23 cellular contexts compared by ENCODE assay signal in the genomic region with DNA sequence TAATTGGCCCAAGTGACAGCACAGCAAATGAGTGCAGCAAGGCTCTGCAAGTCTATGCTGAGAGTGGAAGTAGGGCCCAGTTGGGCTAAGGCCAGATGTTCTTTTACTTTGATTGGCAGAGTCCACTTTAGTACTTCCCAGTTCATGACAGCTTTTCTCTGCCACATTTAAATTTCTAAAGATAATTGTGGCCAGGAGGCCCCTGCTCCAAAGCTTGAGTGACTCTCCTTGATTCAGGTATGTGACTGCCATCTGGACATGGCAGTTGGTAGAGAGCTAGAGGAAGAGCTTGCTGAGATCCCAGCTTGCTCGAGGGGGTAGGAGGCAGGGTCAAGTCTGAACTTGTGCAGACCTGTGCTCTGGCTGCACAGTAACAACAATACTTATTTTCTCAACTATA.
DNase-seq lines count a peak whose midpoint lies in the region; ATAC-seq, FAIRE-seq and TF ChIP-seq lines count a peak whose summit lies in the region.
"Had no signal": no experiment of that assay in that cellular context is flagged by ENCODE, and none has a peak within 500 bp of the region (broad histone marks: within the 10 kb centered on the region; RNA-seq: fewer than 3 reads in every experiment).

No MANE protein-coding gene starts in this region.

- DNase-seq in MCF 10A (ENCODE audit: unreplicated experiment): peak; percentile 62
- no peak for DNase-seq in breast epithelium (ENCODE audit: low spot score in 2 of 2)
- peak; percentile 52 for DNase-seq in NCI-H510A treated with DMSO at 0.1 percent for 48 hours (lab: John Stamatoyannopoulos, UW)
- DNase-seq in bronchial epithelial cell (ENCODE audit: low read depth): peak; percentile 81
- no peak for DNase-seq in uterus
- DNase-seq in HepG2 (ENCODE audit: low spot score): no peak
- DNase-seq: activated CD8-positive, alpha-beta memory T cell treated with anti-CD3 and anti-CD28 coated beads, Interleukin-2, amount 50 U/mL, for 48 hours; activated naive CD4-positive, alpha-beta T cell treated with Interleukin-2 at 50 U/mL for 16 hours; CD4-positive, CD25-positive, alpha-beta regulatory T cell; esophagus squamous epithelium; heart right ventricle; kidney; stimulated activated CD4-positive, alpha-beta T cell treated with anti-CD3 and anti-CD28 coated beads, Interleukin-1b, Interleukin-23, amount 100 ng/mL, for 48 hours; T-helper 17 cell had no signal

- no peak overlapping the region for H3K4me2 ChIP-seq in HepG2 (ENCODE audit: low read depth, low read length)

- intact Hi-C loops in MCF 10A (cut with micrococcal nuclease) (no loop called here), breast epithelium (cut with DNase I; ENCODE audit: low total_unique reads) (no loop called here), uterus (cut with DNase I; ENCODE audit: low total_unique reads) (no loop called here), HepG2 (cut with micrococcal nuclease; ENCODE audit: unreplicated experiment) (no loop called here)

- no peaks in the 10 kb centered on the region for H3K4me1 ChIP-seq in breast epithelium
- no peaks in the 10 kb centered on the region for H3K4me1 ChIP-seq in uterus
- no peaks in the 10 kb centered on the region for H3K4me1 ChIP-seq in HepG2 (ENCODE audit: insufficient read depth, low read length)
- H3K4me1 ChIP-seq: esophagus squamous epithelium, HAP-1 had no signal

- no peak for FAIRE-seq in bronchial epithelial cell (lab: Jason Lieb, UNC)
- no peak for FAIRE-seq in HepG2 (lab: Jason Lieb, UNC)
- FAIRE-seq: A204.1, GM12878, kidney had no signal

- no peaks in the 10 kb centered on the region for H3K79me2 ChIP-seq in HepG2 (ENCODE audit: insufficient read depth, low read length)

- H3K36me3 ChIP-seq in breast epithelium: no peaks in the 10 kb centered on the region
- no peaks in the 10 kb centered on the region for H3K36me3 ChIP-seq in bronchial epithelial cell (ENCODE audit: control insufficient read depth, insufficient read depth, low read length)
- H3K36me3 ChIP-seq in uterus: no peaks in the 10 kb centered on the region
- no peaks in the 10 kb centered on the region for H3K36me3 ChIP-seq in HepG2 (replicated peaks in 1 of 2; ENCODE audit: control insufficient read depth in 1 of 2, insufficient read depth in 2 of 2, low read length in 2 of 2)
- H3K36me3 ChIP-seq: esophagus squamous epithelium, HAP-1, heart right ventricle had no signal

- H3K9me3 Mint-ChIP-seq in MCF 10A (ENCODE audit: unreplicated experiment): no peaks in the 10 kb centered on the region

- no peak for TF ChIP-seq EP300 in HepG2 (IDR thresholded peaks at IDR 0.05; ENCODE audit: low read depth in 2 of 2, low read length in 2 of 2)
- no peak for TF ChIP-seq EP300 in HepG2 (CRISPR knock-in tag; IDR thresholded peaks at IDR 0.05; ENCODE audit: borderline replicate concordance)

- H3K27me3 Mint-ChIP-seq in MCF 10A (ENCODE audit: insufficient read depth, unreplicated experiment): no peaks in the 10 kb centered on the region

- no peak overlapping the region for H3K4me3 Mint-ChIP-seq in MCF 10A (ENCODE audit: unreplicated experiment)
- H3K4me3 Mint-ChIP-seq: CD4-positive, CD25-positive, alpha-beta regulatory T cell; mesothelial cell of epicardium; neural crest cell; T-helper 17 cell had no signal

- POLR2A ChIA-PET in MCF 10A (lab: Yijun Ruan, JAX) (interaction anchor here (0.7 to 1.4 kb wide), 5 partner anchors 8 to 159 kb away, joined by 3 to 5 read pairs (median 3); no protein-coding TSS in a partner anchor), HepG2 (lab: Yijun Ruan, JAX) (no interaction called here)

- H3K27ac ChIP-seq in breast epithelium (no peak overlapping the region), uterus (no peak overlapping the region), HepG2 (ENCODE audit: extremely low read length, insufficient read depth, low read length) (no peak overlapping the region)
- H3K27ac ChIP-seq: esophagus squamous epithelium had no signal

- no peak overlapping the region for H2AFZ ChIP-seq in HepG2 (ENCODE audit: low read length)

- TF ChIP-seq POLR2A in breast epithelium (IDR thresholded peaks at IDR 0.05): no peak
- TF ChIP-seq POLR2A in uterus (IDR thresholded peaks at IDR 0.05): no peak
- no peak for TF ChIP-seq POLR2A in HepG2 (IDR thresholded peaks at IDR 0.05; ENCODE audit: insufficient read depth in 1 of 2, low read depth in 2 of 2, low read length in 2 of 2)

- BruUV-seq in MCF 10A (replicated peaks; lab: Mats Ljungman, UMichigan) (no TSS peak), HepG2 (replicated peaks; lab: Mats Ljungman, UMichigan) (no TSS peak)

- H3K9ac ChIP-seq in HepG2 (ENCODE audit: insufficient read depth, low read depth, low read length): no peak overlapping the region

- H3K4me1 Mint-ChIP-seq in MCF 10A (ENCODE audit: insufficient read depth, unreplicated experiment): peaks cover 9% of the 10 kb centered on the region
- H3K4me1 Mint-ChIP-seq: CD4-positive, CD25-positive, alpha-beta regulatory T cell; T-helper 17 cell had no signal

- TF ChIP-seq CTCF in MCF 10A (IDR thresholded peaks at IDR 0.05; ENCODE audit: unreplicated experiment) (no peak), breast epithelium (IDR thresholded peaks at IDR 0.05) (no peak), bronchial epithelial cell (IDR thresholded peaks at IDR 0.05; ENCODE audit: insufficient read depth, low read length, severe bottlenecking) (no peak), uterus (IDR thresholded peaks at IDR 0.05) (no peak), HepG2 (CRISPR knock-in tag; IDR thresholded peaks at IDR 0.05) (no peak)

- H4K20me1 ChIP-seq in HepG2 (ENCODE audit: insufficient read depth, low read length): no peaks in the 10 kb centered on the region

- no peaks in the 10 kb centered on the region for H3K9me3 ChIP-seq in breast epithelium
- H3K9me3 ChIP-seq in uterus: no peaks in the 10 kb centered on the region
- no peaks in the 10 kb centered on the region for H3K9me3 ChIP-seq in HepG2 (ENCODE audit: low read length)
- H3K9me3 ChIP-seq: esophagus squamous epithelium, HAP-1 had no signal

- no peak for ATAC-seq in HG02981 (IDR thresholded peaks at IDR 0.05; ENCODE audit: unreplicated experiment)
- ATAC-seq in HepG2: no peak
- ATAC-seq in HG03135 (IDR thresholded peaks at IDR 0.05; ENCODE audit: unreplicated experiment): no peak
- ATAC-seq: GM12878, sciatic nerve, T-helper 17 cell had no signal

- in situ Hi-C loops in HepG2 (cut with HindIII; ENCODE audit: extremely low pct_ligation_motif_present, low pct_unique_long_range_greater_than_20kb): no loop called here

- no peaks in the 10 kb centered on the region for H3K27me3 ChIP-seq in breast epithelium
- no peaks in the 10 kb centered on the region for H3K27me3 ChIP-seq in bronchial epithelial cell (ENCODE audit: control insufficient read depth, insufficient read depth, low read length)
- no peaks in the 10 kb centered on the region for H3K27me3 ChIP-seq in uterus
- H3K27me3 ChIP-seq in HepG2 (ENCODE audit: control insufficient read depth in 1 of 2, insufficient read depth in 2 of 2, low read length in 2 of 2): no peaks in the 10 kb centered on the region; a peak in 1 of 5 replicates
- H3K27me3 ChIP-seq: dorsolateral prefrontal cortex, esophagus squamous epithelium, heart right ventricle had no signal

- no peak overlapping the region for H3K4me3 ChIP-seq in breast epithelium
- no peak overlapping the region for H3K4me3 ChIP-seq in bronchial epithelial cell (ENCODE audit: low read depth, low read length)
- H3K4me3 ChIP-seq in uterus: no peak overlapping the region
- no peak overlapping the region for H3K4me3 ChIP-seq in HepG2 (replicated peaks in 1 of 3; ENCODE audit: insufficient read depth in 1 of 3, low read depth in 2 of 3, low read length in 3 of 3)
- H3K4me3 ChIP-seq: dorsolateral prefrontal cortex, esophagus squamous epithelium, GM12878, HAP-1, heart right ventricle had no signal

- no peaks in the 10 kb centered on the region for H3K36me3 Mint-ChIP-seq in MCF 10A (ENCODE audit: insufficient read depth, unreplicated experiment)
- H3K36me3 Mint-ChIP-seq: CD4-positive, CD25-positive, alpha-beta regulatory T cell; mesothelial cell of epicardium had no signal

- 0% methylated on average over 1 of the region's 1 CpG for WGBS in HepG2 (ENCODE audit: low lambda C conversion rate)

- H3K27ac Mint-ChIP-seq in MCF 10A (ENCODE audit: low read depth, unreplicated experiment): peak overlapping the region; percentile 53
- H3K27ac Mint-ChIP-seq: mesothelial cell of epicardium, T-helper 17 cell had no signal

- CTCF ChIA-PET in MCF 10A (lab: Yijun Ruan, JAX) (interaction anchor here (0.6 to 1.7 kb wide), 10 partner anchors 11 to 492 kb away, joined by 3 to 7 read pairs (median 3); no protein-coding TSS in a partner anchor), HepG2 (lab: Yijun Ruan, JAX; ENCODE audit: low intra/inter-chr PET ratio, low total read pairs) (no interaction called here)

- no peak for TF ChIP-seq RAD21 in HepG2 (CRISPR knock-in tag; IDR thresholded peaks at IDR 0.05)

TF ChIP-seq in HepG2, 621 proteins besides CTCF, POLR2A, EP300 and RAD21 (continues in another document):
- no peak for TF ChIP-seq SRY (CRISPR knock-in tag; IDR thresholded peaks at IDR 0.05)
- no peak for TF ChIP-seq SP5 (CRISPR knock-in tag; IDR thresholded peaks at IDR 0.05; ENCODE audit: borderline replicate concordance, low read depth)
- no peak for TF ChIP-seq NBN (conservative IDR thresholded peaks at IDR 0.05)
- TF ChIP-seq FOXA1 (IDR thresholded peaks at IDR 0.05): no peak
- no peak for TF ChIP-seq FOXA1 (CRISPR knock-in tag; IDR thresholded peaks at IDR 0.05)
- no peak for TF ChIP-seq ZFP37 (CRISPR knock-in tag; IDR thresholded peaks at IDR 0.05; ENCODE audit: borderline replicate concordance)
- TF ChIP-seq ZNF777 (CRISPR knock-in tag; IDR thresholded peaks at IDR 0.05): no peak
- TF ChIP-seq ETV5 (CRISPR knock-in tag; IDR thresholded peaks at IDR 0.05; ENCODE audit: borderline replicate concordance): no peak
- no peak for TF ChIP-seq EEA1 (CRISPR knock-in tag; IDR thresholded peaks at IDR 0.05; ENCODE audit: borderline replicate concordance)
- TF ChIP-seq MTA1 (CRISPR knock-in tag; IDR thresholded peaks at IDR 0.05; ENCODE audit: borderline replicate concordance): no peak
- TF ChIP-seq, protein P1, sequence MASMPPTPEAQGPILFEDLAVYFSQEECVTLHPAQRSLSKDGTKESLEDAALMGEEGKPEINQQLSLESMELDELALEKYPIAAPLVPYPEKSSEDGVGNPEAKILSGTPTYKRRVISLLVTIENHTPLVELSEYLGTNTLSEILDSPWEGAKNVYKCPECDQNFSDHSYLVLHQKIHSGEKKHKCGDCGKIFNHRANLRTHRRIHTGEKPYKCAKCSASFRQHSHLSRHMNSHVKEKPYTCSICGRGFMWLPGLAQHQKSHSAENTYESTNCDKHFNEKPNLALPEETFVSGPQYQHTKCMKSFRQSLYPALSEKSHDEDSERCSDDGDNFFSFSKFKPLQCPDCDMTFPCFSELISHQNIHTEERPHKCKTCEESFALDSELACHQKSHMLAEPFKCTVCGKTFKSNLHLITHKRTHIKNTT (CRISPR knock-in tag; IDR thresholded peaks at IDR 0.05): no peak
- no peak for TF ChIP-seq ZNF3 (CRISPR knock-in tag; IDR thresholded peaks at IDR 0.05)
- no peak for TF ChIP-seq ZSCAN31 (CRISPR knock-in tag; IDR thresholded peaks at IDR 0.05; ENCODE audit: low read depth)
- no peak for TF ChIP-seq ZSCAN29 (CRISPR knock-in tag; conservative IDR thresholded peaks at IDR 0.05)

Comparison
In these comparisons a context has a peak if more than half of its experiments do, and no peak if none do; other contexts are left out.
1. DNase-seq: peak in MCF 10A (single experiment), NCI-H510A treated with DMSO at 0.1 percent for 48 hours (single experiment) and bronchial epithelial cell (single experiment); none in breast epithelium (0 of 2), uterus (0 of 2) and HepG2 (single experiment).